ENCODE assay signal across 11 cellular contexts in the genomic region with DNA sequence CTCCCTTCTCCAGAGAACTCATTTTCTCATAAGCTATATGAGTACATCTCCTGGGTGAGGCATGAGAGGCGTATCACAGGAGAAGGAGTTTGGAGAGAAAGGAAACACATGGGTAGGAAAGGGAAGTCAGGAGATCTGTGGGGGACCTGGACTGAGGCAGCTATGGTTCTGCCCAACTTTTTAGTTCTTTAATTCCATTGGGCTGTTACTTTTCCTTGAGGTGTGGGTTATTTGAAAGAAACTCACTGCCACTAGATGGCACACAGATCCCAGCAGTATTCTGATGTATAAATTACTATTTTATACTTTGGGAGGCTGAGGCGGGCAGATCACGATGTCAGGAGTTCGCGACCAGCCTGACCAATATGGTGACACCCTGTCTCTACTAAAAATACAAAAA.
DNase-seq lines count a peak whose midpoint lies in the region; ATAC-seq, FAIRE-seq and TF ChIP-seq lines count a peak whose summit lies in the region.
"Had no signal": no experiment of that assay in that cellular context is flagged by ENCODE, and none has a peak within 500 bp of the region (broad histone marks: within the 10 kb centered on the region; RNA-seq: fewer than 3 reads in every experiment).

No MANE protein-coding gene starts in this region.

- DNase-seq in GM03348 (ENCODE audit: low spot score) (peak; percentile 27), NAMALWA (ENCODE audit: low spot score) (peak; percentile 41), bronchial epithelial cell (ENCODE audit: low read depth) (peak; percentile 29), spleen (no peak), epidermal melanocyte (ENCODE audit: insufficient read length, low spot score) (no peak), ecto neural progenitor cell (ENCODE audit: low spot score) (no peak)
- DNase-seq: activated T-cell treated with anti-CD3 and anti-CD28 coated beads, Interleukin-2, amount 50 U/mL, for 72 hours; NCI-H1417 treated with DMSO at 0.1 percent for 48 hours had no signal

- no peak overlapping the region for H3K4me3 ChIP-seq in bronchial epithelial cell (ENCODE audit: low read depth, low read length)
- no peak overlapping the region for H3K4me3 ChIP-seq in neural cell (ENCODE audit: low read length)
- H3K4me3 ChIP-seq in spleen: no peak overlapping the region

- no peak overlapping the region for H3K4me2 ChIP-seq in neural cell (ENCODE audit: low read length)

- H3K27me3 ChIP-seq in bronchial epithelial cell (ENCODE audit: control insufficient read depth, insufficient read depth, low read length) (no peaks in the 10 kb centered on the region), neural cell (ENCODE audit: insufficient read depth, low read depth, low read length) (no peaks in the 10 kb centered on the region), spleen (replicated peaks in 1 of 7) (no peaks in the 10 kb centered on the region)

- H2AFZ ChIP-seq in neural cell (ENCODE audit: low read depth, low read length): no peak overlapping the region

- peaks cover 0 to 17% (median 4%) of the 10 kb centered on the region in 6 donors for H3K4me1 ChIP-seq in spleen

- TF ChIP-seq POLR2A in spleen (IDR thresholded peaks at IDR 0.05): no peak

- H3F3A ChIP-seq in neural cell (ENCODE audit: insufficient read depth, low read length, poor library complexity, severe bottlenecking): no peaks in the 10 kb centered on the region

- no peak for ATAC-seq in GM21528 (IDR thresholded peaks at IDR 0.05; ENCODE audit: low FRiP score, unreplicated experiment)
- ATAC-seq: activated T-cell treated with anti-CD3 and anti-CD28 coated beads, Interleukin-2, amount 50 U/mL, for 72 hours had no signal

- 49 to 71% (median 52%) methylated on average over 5 of the region's 5 CpGs for WGBS in spleen, 5 donors

- intact Hi-C loops in spleen (cut with DNase I; ENCODE audit: low total_unique reads): no loop called here

- H3K9ac ChIP-seq in neural cell (ENCODE audit: low read length): no peak overlapping the region

- no peaks in the 10 kb centered on the region for H3K9me2 ChIP-seq in neural cell (ENCODE audit: insufficient read depth, low read length)

- H3K36me3 ChIP-seq in bronchial epithelial cell (ENCODE audit: control insufficient read depth, insufficient read depth, low read length) (no peaks in the 10 kb centered on the region), neural cell (ENCODE audit: insufficient read depth, low read length) (no peaks in the 10 kb centered on the region), spleen (peaks cover 0 to 5% (median 0%) of the 10 kb centered on the region in 6 donors)

- TF ChIP-seq RAD21 in neural cell (conservative IDR thresholded peaks at IDR 0.05): peak; percentile 35

- H3K9me3 ChIP-seq in neural cell (ENCODE audit: low read length) (no peaks in the 10 kb centered on the region), spleen (no peaks in the 10 kb centered on the region)

- FAIRE-seq in bronchial epithelial cell (lab: Jason Lieb, UNC): no peak
- FAIRE-seq: islet of Langerhans had no signal

- H3K27ac ChIP-seq in neural cell (ENCODE audit: low read length) (no peak overlapping the region), spleen (no peak overlapping the region)

- TF ChIP-seq CTCF in bronchial epithelial cell (IDR thresholded peaks at IDR 0.05; ENCODE audit: insufficient read depth, low read length, severe bottlenecking) (peak; percentile 26), neural cell (IDR thresholded peaks at IDR 0.05; ENCODE audit: poor library complexity, severe bottlenecking) (peak; percentile 43), spleen (IDR thresholded peaks at IDR 0.05 in 8 of 11, conservative IDR thresholded peaks at IDR 0.05 in 3 of 11) (peak in 4 of 11 experiments; percentile 8 to 16 (median 15))

- no peak for TF ChIP-seq EP300 in neural cell (conservative IDR thresholded peaks at IDR 0.05; ENCODE audit: poor library complexity, severe bottlenecking)

- H3K79me2 ChIP-seq in neural cell (replicated peaks; ENCODE audit: insufficient read depth, low read length): peaks cover 55% of the 10 kb centered on the region

- peaks cover 4% of the 10 kb centered on the region for H4K20me1 ChIP-seq in neural cell (ENCODE audit: insufficient read depth)

TF ChIP-seq in neural cell, 6 proteins besides CTCF, POLR2A, EP300 and RAD21:
- TF ChIP-seq SMC3 (conservative IDR thresholded peaks at IDR 0.05; ENCODE audit: poor library complexity) (no peak), MXI1 (conservative IDR thresholded peaks at IDR 0.05; ENCODE audit: poor library complexity, severe bottlenecking) (no peak)

Comparison
In these comparisons a context has a peak if more than half of its experiments do, and no peak if none do; other contexts are left out.
1. DNase-seq: peak in GM03348 (single experiment), NAMALWA (single experiment) and bronchial epithelial cell (single experiment); none in spleen (single experiment), epidermal melanocyte (single experiment) and ecto neural progenitor cell (single experiment).